ENCODE assay signal across 1 cellular context in the genomic region with DNA sequence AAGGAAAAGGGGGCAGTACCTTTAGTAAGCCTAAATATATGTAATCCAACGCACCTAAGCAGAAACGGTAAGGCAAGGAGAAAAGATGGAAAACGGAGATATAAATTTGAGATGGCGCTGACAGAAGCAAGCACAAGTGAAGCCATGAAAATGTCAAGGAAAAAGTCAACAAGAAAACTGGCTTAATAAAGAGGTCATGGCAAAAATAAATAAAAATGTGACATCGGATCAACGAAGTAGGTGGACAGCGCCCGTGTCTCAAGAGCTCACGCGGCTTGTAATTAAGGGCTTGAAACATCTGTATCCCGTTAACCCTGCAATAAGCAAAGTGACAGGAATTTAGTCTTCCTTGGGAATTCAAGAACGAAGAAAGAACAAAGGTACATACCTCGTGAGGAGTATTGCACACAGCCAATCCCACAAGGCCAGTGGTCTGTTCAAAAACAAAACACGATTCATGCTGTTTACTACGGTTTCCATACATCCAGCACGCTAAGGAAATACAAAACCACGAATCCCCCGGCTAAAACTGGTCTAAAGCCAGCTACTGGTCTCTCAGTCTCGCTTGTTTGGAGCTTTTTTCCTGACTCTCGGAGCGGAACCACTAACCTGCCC.
TF ChIP-seq lines count a peak whose summit lies in the region.

No MANE protein-coding gene starts in this region.

TF ChIP-seq in K562, 482 proteins besides CTCF, POLR2A, EP300 and RAD21 (continued from another document and continues in another):
- TF ChIP-seq, protein P1, sequence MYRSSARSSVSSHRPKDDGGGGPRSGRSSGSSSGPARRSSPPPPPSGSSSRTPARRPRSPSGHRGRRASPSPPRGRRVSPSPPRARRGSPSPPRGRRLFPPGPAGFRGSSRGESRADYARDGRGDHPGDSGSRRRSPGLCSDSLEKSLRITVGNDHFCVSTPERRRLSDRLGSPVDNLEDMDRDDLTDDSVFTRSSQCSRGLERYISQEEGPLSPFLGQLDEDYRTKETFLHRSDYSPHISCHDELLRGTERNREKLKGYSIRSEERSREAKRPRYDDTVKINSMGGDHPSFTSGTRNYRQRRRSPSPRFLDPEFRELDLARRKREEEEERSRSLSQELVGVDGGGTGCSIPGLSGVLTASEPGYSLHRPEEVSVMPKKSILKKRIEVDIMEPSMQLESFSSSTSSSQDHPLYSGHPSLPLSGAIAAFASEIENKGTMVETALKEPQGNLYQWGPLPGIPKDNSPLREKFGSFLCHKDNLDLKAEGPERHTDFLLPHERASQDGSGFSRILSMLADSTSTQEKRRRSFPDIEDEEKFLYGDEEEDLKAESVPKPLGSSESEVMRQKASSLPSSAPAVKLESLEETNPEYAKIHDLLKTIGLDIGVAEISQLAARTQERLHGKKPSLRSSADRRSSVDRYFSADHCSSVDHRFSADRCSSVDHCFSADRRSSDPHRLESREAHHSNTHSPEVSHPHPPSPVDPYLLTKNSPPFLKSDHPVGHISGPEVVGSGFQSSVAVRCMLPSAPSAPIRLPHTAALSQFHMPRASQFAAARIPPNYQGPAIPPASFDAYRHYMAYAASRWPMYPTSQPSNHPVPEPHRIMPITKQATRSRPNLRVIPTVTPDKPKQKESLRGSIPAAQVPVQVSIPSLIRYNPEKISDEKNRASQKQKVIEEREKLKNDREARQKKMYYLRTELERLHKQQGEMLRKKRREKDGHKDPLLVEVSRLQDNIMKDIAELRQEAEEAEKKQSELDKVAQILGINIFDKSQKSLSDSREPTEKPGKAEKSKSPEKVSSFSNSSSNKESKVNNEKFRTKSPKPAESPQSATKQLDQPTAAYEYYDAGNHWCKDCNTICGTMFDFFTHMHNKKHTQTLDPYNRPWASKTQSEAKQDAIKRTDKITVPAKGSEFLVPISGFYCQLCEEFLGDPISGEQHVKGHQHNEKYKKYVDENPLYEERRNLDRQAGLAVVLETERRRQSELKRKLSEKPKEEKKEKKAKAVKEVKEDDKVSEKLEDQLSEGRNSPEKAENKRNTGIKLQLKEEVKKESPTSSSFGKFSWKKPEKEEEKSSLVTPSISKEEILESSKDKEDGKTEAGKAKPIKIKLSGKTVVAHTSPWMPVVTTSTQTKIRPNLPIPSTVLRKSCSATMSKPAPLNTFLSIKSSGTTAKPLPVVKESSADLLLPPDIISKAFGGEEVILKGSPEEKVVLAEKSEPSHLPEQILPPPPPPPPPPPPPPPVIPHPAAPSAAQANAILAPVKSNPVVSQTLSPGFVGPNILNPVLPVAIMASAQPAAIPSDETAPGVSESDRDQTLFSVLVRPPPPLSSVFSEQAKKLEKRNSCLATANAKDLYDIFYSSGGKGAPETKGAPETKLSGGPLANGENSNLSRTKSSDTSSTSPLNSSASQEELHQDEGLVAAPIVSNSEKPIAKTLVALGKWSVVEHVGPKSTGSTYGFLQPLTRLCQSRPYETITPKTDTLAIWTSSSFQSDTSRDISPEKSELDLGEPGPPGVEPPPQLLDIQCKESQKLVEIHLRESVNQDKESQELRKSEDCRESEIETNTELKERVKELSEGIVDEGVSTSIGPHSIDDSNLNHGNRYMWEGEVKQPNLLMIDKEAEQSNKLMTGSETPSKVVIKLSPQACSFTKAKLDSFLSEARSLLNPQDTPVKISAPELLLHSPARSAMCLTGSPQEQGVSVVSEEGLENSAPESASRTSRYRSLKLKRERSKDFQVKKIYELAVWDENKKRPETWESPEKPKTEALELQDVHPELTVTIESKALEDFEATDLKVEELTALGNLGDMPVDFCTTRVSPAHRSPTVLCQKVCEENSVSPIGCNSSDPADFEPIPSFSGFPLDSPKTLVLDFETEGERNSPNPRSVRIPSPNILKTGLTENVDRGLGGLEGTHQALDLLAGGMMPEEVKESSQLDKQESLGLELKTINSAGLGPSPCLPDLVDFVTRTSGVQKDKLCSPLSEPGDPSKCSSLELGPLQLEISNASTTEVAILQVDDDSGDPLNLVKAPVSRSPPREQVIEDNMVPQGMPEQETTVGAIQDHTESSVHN (IDR thresholded peaks at IDR 0.05; ENCODE audit: borderline replicate concordance in 1 of 2, low read depth in 1 of 2), result peak in 1 of 2 experiments; percentile 13; a peak in 1 of 4 replicates
- TF ChIP-seq KLF6 (CRISPR knock-in tag; IDR thresholded peaks at IDR 0.05; ENCODE audit: borderline replicate concordance) (0 out of 2 replicates have a peak, but pooled peaks have one; percentile 28), NBN (IDR thresholded peaks at IDR 0.05; ENCODE audit: low read depth) (0 out of 2 replicates have a peak, but pooled peaks have one; percentile 7), SRSF7 (optimal IDR thresholded peaks at IDR 0.05; ENCODE audit: low read depth, low read length) (no peak), ZNF589 (CRISPR knock-in tag; IDR thresholded peaks at IDR 0.05; ENCODE audit: low read depth) (0 out of 2 replicates have a peak, but pooled peaks have one; percentile 60), THAP12 (CRISPR knock-in tag; IDR thresholded peaks at IDR 0.05) (no peak), SMAD4 (CRISPR knock-in tag; conservative IDR thresholded peaks at IDR 0.05) (peak; percentile 59; the same call in 1 of the 2 replicates), KDM4B (IDR thresholded peaks at IDR 0.05; ENCODE audit: borderline replicate concordance in 2 of 2, low read depth in 1 of 2) (no peak), ZNF143 (CRISPR knock-in tag; IDR thresholded peaks at IDR 0.05) (0 out of 2 replicates have a peak, but pooled peaks have one; percentile 20), CREB3 (tag; conservative IDR thresholded peaks at IDR 0.05; ENCODE audit: low read depth) (peak; percentile 80), BRCA1 (IDR thresholded peaks at IDR 0.05) (no peak), BRCA1 (CRISPR knock-in tag; IDR thresholded peaks at IDR 0.05) (no peak), HDAC1 (IDR thresholded peaks at IDR 0.05) (peak in 1 of 2 experiments; percentile 5; a peak in 2 of 4 replicates), ZNF740 (CRISPR knock-in tag; IDR thresholded peaks at IDR 0.05) (no peak), ZNF740 (tag; IDR thresholded peaks at IDR 0.05) (peak in 1 of 2 experiments; percentile 68; a peak in 1 of 4 replicates), CGGBP1 (CRISPR knock-in tag; IDR thresholded peaks at IDR 0.05) (no peak), ZNF507 (tag; conservative IDR thresholded peaks at IDR 0.05) (no peak), NR4A1 (CRISPR knock-in tag; IDR thresholded peaks at IDR 0.05) (peak; percentile 3; the same call in 1 of the 2 replicates), NR4A1 (tag; IDR thresholded peaks at IDR 0.05) (peak; percentile 38; the same call in 1 of the 2 replicates), ZNF764 (CRISPR knock-in tag; IDR thresholded peaks at IDR 0.05; ENCODE audit: low read depth) (no peak), E2F4 (CRISPR knock-in tag; IDR thresholded peaks at IDR 0.05; ENCODE audit: low read depth) (no peak), ZNF766 (CRISPR knock-in tag; conservative IDR thresholded peaks at IDR 0.05) (peak; percentile 54; the same call in 1 of the 2 replicates), ZNF644 (tag; IDR thresholded peaks at IDR 0.05; ENCODE audit: low read depth) (0 out of 2 replicates have a peak, but pooled peaks have one; percentile 13), SRSF3 (IDR thresholded peaks at IDR 0.05; ENCODE audit: insufficient read depth, low read length) (0 out of 2 replicates have a peak, but pooled peaks have one; percentile 40), CHD1 (IDR thresholded peaks at IDR 0.05; ENCODE audit: low read length) (peak; percentile 91), YY1 (IDR thresholded peaks at IDR 0.05; ENCODE audit: borderline replicate concordance in 1 of 3, control insufficient read depth in 1 of 3, extremely low read depth in 1 of 3, insufficient read depth in 3 of 3, insufficient read length in 1 of 3, insufficient replicate concordance in 2 of 3, low read depth in 1 of 3, low read length in 2 of 3) (peak in 1 of 3 experiments; percentile 42)
- TF ChIP-seq, protein P2, sequence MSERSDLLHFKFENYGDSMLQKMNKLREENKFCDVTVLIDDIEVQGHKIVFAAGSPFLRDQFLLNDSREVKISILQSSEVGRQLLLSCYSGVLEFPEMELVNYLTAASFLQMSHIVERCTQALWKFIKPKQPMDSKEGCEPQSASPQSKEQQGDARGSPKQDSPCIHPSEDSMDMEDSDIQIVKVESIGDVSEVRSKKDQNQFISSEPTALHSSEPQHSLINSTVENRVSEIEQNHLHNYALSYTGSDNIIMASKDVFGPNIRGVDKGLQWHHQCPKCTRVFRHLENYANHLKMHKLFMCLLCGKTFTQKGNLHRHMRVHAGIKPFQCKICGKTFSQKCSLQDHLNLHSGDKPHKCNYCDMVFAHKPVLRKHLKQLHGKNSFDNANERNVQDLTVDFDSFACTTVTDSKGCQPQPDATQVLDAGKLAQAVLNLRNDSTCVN (CRISPR knock-in tag; IDR thresholded peaks at IDR 0.05), result 0 out of 2 replicates have a peak, but pooled peaks have one; percentile 21
- TF ChIP-seq, protein P3, sequence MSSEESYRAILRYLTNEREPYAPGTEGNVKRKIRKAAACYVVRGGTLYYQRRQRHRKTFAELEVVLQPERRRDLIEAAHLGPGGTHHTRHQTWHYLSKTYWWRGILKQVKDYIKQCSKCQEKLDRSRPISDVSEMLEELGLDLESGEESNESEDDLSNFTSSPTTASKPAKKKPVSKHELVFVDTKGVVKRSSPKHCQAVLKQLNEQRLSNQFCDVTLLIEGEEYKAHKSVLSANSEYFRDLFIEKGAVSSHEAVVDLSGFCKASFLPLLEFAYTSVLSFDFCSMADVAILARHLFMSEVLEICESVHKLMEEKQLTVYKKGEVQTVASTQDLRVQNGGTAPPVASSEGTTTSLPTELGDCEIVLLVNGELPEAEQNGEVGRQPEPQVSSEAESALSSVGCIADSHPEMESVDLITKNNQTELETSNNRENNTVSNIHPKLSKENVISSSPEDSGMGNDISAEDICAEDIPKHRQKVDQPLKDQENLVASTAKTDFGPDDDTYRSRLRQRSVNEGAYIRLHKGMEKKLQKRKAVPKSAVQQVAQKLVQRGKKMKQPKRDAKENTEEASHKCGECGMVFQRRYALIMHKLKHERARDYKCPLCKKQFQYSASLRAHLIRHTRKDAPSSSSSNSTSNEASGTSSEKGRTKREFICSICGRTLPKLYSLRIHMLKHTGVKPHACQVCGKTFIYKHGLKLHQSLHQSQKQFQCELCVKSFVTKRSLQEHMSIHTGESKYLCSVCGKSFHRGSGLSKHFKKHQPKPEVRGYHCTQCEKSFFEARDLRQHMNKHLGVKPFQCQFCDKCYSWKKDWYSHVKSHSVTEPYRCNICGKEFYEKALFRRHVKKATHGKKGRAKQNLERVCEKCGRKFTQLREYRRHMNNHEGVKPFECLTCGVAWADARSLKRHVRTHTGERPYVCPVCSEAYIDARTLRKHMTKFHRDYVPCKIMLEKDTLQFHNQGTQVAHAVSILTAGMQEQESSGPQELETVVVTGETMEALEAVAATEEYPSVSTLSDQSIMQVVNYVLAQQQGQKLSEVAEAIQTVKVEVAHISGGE (CRISPR knock-in tag; IDR thresholded peaks at IDR 0.05), result peak in 1 of 3 experiments; percentile 70; a peak in 1 of 6 replicates
- TF ChIP-seq, protein P4, sequence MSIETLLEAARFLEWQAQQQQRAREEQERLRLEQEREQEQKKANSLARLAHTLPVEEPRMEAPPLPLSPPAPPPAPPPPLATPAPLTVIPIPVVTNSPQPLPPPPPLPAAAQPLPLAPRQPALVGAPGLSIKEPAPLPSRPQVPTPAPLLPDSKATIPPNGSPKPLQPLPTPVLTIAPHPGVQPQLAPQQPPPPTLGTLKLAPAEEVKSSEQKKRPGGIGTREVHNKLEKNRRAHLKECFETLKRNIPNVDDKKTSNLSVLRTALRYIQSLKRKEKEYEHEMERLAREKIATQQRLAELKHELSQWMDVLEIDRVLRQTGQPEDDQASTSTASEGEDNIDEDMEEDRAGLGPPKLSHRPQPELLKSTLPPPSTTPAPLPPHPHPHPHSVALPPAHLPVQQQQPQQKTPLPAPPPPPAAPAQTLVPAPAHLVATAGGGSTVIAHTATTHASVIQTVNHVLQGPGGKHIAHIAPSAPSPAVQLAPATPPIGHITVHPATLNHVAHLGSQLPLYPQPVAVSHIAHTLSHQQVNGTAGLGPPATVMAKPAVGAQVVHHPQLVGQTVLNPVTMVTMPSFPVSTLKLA (conservative IDR thresholded peaks at IDR 0.05), result 0 out of 4 replicates have a peak, but pooled peaks of 1 of the 2 experiments have one; percentile 2
